8 cellular contexts compared by ENCODE assay signal in the genomic region with DNA sequence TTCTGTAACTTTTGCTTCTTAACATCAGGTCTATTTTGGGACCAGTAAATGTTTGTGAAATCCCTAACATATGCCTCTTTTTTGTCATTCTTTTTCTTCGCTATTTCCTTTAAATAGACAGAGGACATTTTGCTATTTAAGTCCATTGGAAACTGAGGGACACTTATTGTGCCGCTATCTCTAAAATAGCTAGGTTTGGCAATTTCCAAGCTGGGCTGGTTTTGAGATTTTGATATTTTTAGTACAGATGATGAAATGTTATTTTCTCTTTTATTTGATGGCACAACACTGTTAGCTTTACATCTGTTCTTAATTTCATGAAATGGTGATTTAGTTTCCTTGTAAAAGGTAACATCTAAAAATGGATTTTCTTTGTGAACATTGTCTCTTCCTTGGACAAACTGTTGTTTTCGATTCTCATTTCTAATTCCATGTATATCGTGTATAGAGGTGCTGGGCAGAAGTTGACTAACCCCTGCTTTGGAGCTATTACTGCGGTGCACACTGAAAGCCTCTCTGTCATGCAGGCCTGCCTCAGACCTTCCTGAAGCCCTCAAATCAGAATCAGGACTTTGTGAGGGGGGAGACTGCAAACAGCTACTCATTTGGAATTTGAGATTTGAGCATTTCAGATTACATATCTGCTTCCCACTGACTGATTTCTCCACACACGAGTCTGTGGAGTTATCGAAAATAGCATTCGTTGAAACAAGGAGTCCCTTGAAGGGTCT. TPM values are rescaled to one million over a fixed set of nuclear protein-coding genes. Genes with fewer than 3 reads are reported as not detected.
A peak's percentile ranks its signal among the peaks of the same experiment; 100 is the strongest.
DNase-seq lines count a peak whose midpoint lies in the region; ATAC-seq and TF ChIP-seq lines count a peak whose summit lies in the region.

No MANE protein-coding gene starts in this region.

- no peak for TF ChIP-seq POLR2A in Peyer's patch (IDR thresholded peaks at IDR 0.05)

- H3K4me1 ChIP-seq in ES-I3 (ENCODE audit: insufficient read depth, low read length), result peaks cover 18% of the 10 kb centered on the region
- no peaks in the 10 kb centered on the region for H3K4me1 ChIP-seq in HEK293 (ENCODE audit: control insufficient read depth, insufficient read depth, low read length)
- H3K4me1 ChIP-seq in Peyer's patch, result peaks cover 0 to 9% (median 0%) of the 10 kb centered on the region in 4 donors
- no peaks in the 10 kb centered on the region for H3K4me1 ChIP-seq in thymus (ENCODE audit: control insufficient read depth, insufficient read depth, low read length)

- no peaks in the 10 kb centered on the region for H3K9me3 ChIP-seq in ES-I3 (ENCODE audit: control insufficient read depth, insufficient read depth, low read length)
- no peaks in the 10 kb centered on the region for H3K9me3 ChIP-seq in HEK293 (ENCODE audit: control insufficient read depth, insufficient read depth, low read depth, low read length)
- no peaks in the 10 kb centered on the region for H3K9me3 ChIP-seq in Peyer's patch
- no peaks in the 10 kb centered on the region for H3K9me3 ChIP-seq in thymus (ENCODE audit: control insufficient read depth)

- no peak for ATAC-seq in activated T-helper 17 cell treated with anti-CD3 and anti-CD28 coated beads, Interleukin-2, amount 50 U/mL, for 72 hours (replicated peaks)
- ATAC-seq in activated CD8-positive, alpha-beta T cell treated with anti-CD3 and anti-CD28 coated beads for 36 hours, result no peak

- H3K27me3 Mint-ChIP-seq in activated T-helper 17 cell treated with anti-CD3 and anti-CD28 coated beads, Interleukin-2, amount 50 U/mL, for 72 hours, result peaks cover 11% of the 10 kb centered on the region
- H3K27me3 Mint-ChIP-seq in activated CD8-positive, alpha-beta T cell treated with anti-CD3 and anti-CD28 coated beads for 36 hours, result peaks cover 14% of the 10 kb centered on the region

- CTCF ChIA-PET in HEK293 (lab: Yijun Ruan, JAX), result no interaction called here
- CTCF ChIA-PET in HEK293T (lab: Yijun Ruan, JAX), result no interaction called here
- CTCF ChIA-PET in activated CD8-positive, alpha-beta T cell treated with anti-CD3 and anti-CD28 coated beads for 36 hours (lab: Charles Lee), result no interaction called here

- H3K36me3 ChIP-seq in ES-I3 (ENCODE audit: insufficient read depth, low read length) (no peaks in the 10 kb centered on the region), HEK293 (ENCODE audit: control insufficient read depth in 2 of 2, insufficient read depth in 1 of 2, low read length in 2 of 2) (no peaks in the 10 kb centered on the region), Peyer's patch (no peaks in the 10 kb centered on the region), thymus (ENCODE audit: control insufficient read depth, insufficient read depth) (no peaks in the 10 kb centered on the region)

- no peak for TF ChIP-seq CTCF in HEK293 (tag by site-specific recombination; IDR thresholded peaks at IDR 0.05)
- TF ChIP-seq CTCF in Peyer's patch (IDR thresholded peaks at IDR 0.05), result no peak
- TF ChIP-seq CTCF in activated CD8-positive, alpha-beta T cell treated with anti-CD3 and anti-CD28 coated beads for 36 hours (IDR thresholded peaks at IDR 0.05), result no peak

- no peaks in the 10 kb centered on the region for H3K27me3 ChIP-seq in Peyer's patch
- H3K27me3 ChIP-seq in thymus (ENCODE audit: control insufficient read depth, insufficient read depth), result no peaks in the 10 kb centered on the region

- POLR2A ChIA-PET in HEK293 (lab: Yijun Ruan, JAX), result interaction anchor here (1.0 kb wide), 1 partner anchor 23 kb away, joined by 5 read pairs; the partner anchor contains the start of gene VSNL1
- POLR2A ChIA-PET in HEK293T (lab: Yijun Ruan, JAX), result interaction anchor here (1.3 kb wide), 1 partner anchor 23 kb away, joined by 4 read pairs; the partner anchor contains the start of gene VSNL1
- POLR2A ChIA-PET in activated CD8-positive, alpha-beta T cell treated with anti-CD3 and anti-CD28 coated beads for 36 hours (lab: Charles Lee), result no interaction called here

- intact Hi-C loops in activated CD8-positive, alpha-beta T cell treated with anti-CD3 and anti-CD28 coated beads for 36 hours (cut with micrococcal nuclease), result no loop called here

- DNase-seq in Peyer's patch, result no peak
- no peak for DNase-seq in HEK293T (ENCODE audit: extremely low spot score)
- no peak for DNase-seq in activated CD8-positive, alpha-beta T cell treated with anti-CD3 and anti-CD28 coated beads for 36 hours

- H3K9ac ChIP-seq in ES-I3 (ENCODE audit: low read depth, low read length), result peak overlapping the region; percentile 74

- peaks cover 3% of the 10 kb centered on the region for H3K9me3 Mint-ChIP-seq in activated T-helper 17 cell treated with anti-CD3 and anti-CD28 coated beads, Interleukin-2, amount 50 U/mL, for 72 hours
- H3K9me3 Mint-ChIP-seq in activated CD8-positive, alpha-beta T cell treated with anti-CD3 and anti-CD28 coated beads for 36 hours, result no peaks in the 10 kb centered on the region

- H3K27ac ChIP-seq in HEK293 (ENCODE audit: extremely low read depth, low read depth, low read length) (no peak overlapping the region; the same call in 1 of the 2 replicates), Peyer's patch (peak overlapping the region in 1 of 4 donors; percentile 47), thymus (ENCODE audit: low read depth) (no peak overlapping the region)

- H3K4me1 Mint-ChIP-seq in activated T-helper 17 cell treated with anti-CD3 and anti-CD28 coated beads, Interleukin-2, amount 50 U/mL, for 72 hours, result no peaks in the 10 kb centered on the region
- H3K4me1 Mint-ChIP-seq in activated CD8-positive, alpha-beta T cell treated with anti-CD3 and anti-CD28 coated beads for 36 hours (ENCODE audit: low read depth), result no peaks in the 10 kb centered on the region

- no peak overlapping the region for H3K27ac Mint-ChIP-seq in activated T-helper 17 cell treated with anti-CD3 and anti-CD28 coated beads, Interleukin-2, amount 50 U/mL, for 72 hours
- H3K27ac Mint-ChIP-seq in activated CD8-positive, alpha-beta T cell treated with anti-CD3 and anti-CD28 coated beads for 36 hours, result no peak overlapping the region

- peak overlapping the region; percentile 48 for H3K4me3 ChIP-seq in HEK293 (ENCODE audit: low read depth, low read length)
- H3K4me3 ChIP-seq in Peyer's patch, result peak overlapping the region; percentile 28 to 46 (median 36)
- peak overlapping the region; percentile 53 for H3K4me3 ChIP-seq in iPS-11a (ENCODE audit: low read depth, low read length)
- peak overlapping the region; percentile 16 for H3K4me3 ChIP-seq in thymus (ENCODE audit: low read length)

- 45% methylated on average over 8 of the region's 8 CpGs for WGBS in thymus

- no peak overlapping the region for H3K4me3 Mint-ChIP-seq in activated T-helper 17 cell treated with anti-CD3 and anti-CD28 coated beads, Interleukin-2, amount 50 U/mL, for 72 hours
- no peak overlapping the region for H3K4me3 Mint-ChIP-seq in activated CD8-positive, alpha-beta T cell treated with anti-CD3 and anti-CD28 coated beads for 36 hours

- H3K36me3 Mint-ChIP-seq in activated T-helper 17 cell treated with anti-CD3 and anti-CD28 coated beads, Interleukin-2, amount 50 U/mL, for 72 hours (ENCODE audit: low read depth), result no peaks in the 10 kb centered on the region
- no peaks in the 10 kb centered on the region for H3K36me3 Mint-ChIP-seq in activated CD8-positive, alpha-beta T cell treated with anti-CD3 and anti-CD28 coated beads for 36 hours (ENCODE audit: low read depth)

TF ChIP-seq in HEK293, 187 proteins besides CTCF, POLR2A, EP300 and RAD21:
- TF ChIP-seq ZNF274 (IDR thresholded peaks at IDR 0.05; ENCODE audit: low read length) (no peak), ZNF274 (tag by site-specific recombination; IDR thresholded peaks at IDR 0.05; ENCODE audit: borderline replicate concordance) (no peak), HOXC10 (CRISPR knock-in tag; IDR thresholded peaks at IDR 0.05) (no peak), FEZF1 (tag by site-specific recombination; IDR thresholded peaks at IDR 0.05) (no peak), ZNF184 (tag by site-specific recombination; IDR thresholded peaks at IDR 0.05) (no peak), ZNF426 (tag by site-specific recombination; IDR thresholded peaks at IDR 0.05) (no peak), TRIM28 (IDR thresholded peaks at IDR 0.05; ENCODE audit: borderline replicate concordance, low read length) (no peak), KLF16 (tag by site-specific recombination; IDR thresholded peaks at IDR 0.05) (no peak), ZNF510 (tag by site-specific recombination; IDR thresholded peaks at IDR 0.05; ENCODE audit: insufficient replicate concordance) (no peak), SP2 (tag by site-specific recombination; IDR thresholded peaks at IDR 0.05) (no peak)

TF ChIP-seq in HEK293T, 16 proteins besides CTCF, POLR2A, EP300 and RAD21:
- TF ChIP-seq FOXK2 (IDR thresholded peaks at IDR 0.05), result no peak
- TF ChIP-seq FOXM1 (IDR thresholded peaks at IDR 0.05; ENCODE audit: borderline replicate concordance), result no peak
- TF ChIP-seq NFRKB (IDR thresholded peaks at IDR 0.05), result no peak
- TF ChIP-seq CTBP1 (IDR thresholded peaks at IDR 0.05; ENCODE audit: borderline replicate concordance), result no peak
- TF ChIP-seq ZNF384 (IDR thresholded peaks at IDR 0.05), result no peak
- TF ChIP-seq ARNT (IDR thresholded peaks at IDR 0.05), result no peak
- no peak for TF ChIP-seq FOXA1 (IDR thresholded peaks at IDR 0.05)
- no peak for TF ChIP-seq ELF4 (IDR thresholded peaks at IDR 0.05)
TF ChIP-seq in HEK293T: peak in this region for 0.

RNA-seq across cellular contexts. Expression of gene RAD51AP2, which starts 0.6 kb away (rescaled TPM):
- total RNA-seq in Peyer's patch, result not detected
- 0.18 TPM for polyA plus RNA-seq in thymus
- total RNA-seq in activated T-helper 17 cell treated with anti-CD3 and anti-CD28 coated beads, Interleukin-2, amount 50 U/mL, for 72 hours, result not detected
- total RNA-seq in activated CD8-positive, alpha-beta T cell treated with anti-CD3 and anti-CD28 coated beads for 36 hours, result not detected

RNA-seq across cellular contexts. Expression of gene VSNL1, which starts 22.9 kb away (rescaled TPM):
- not detected for total RNA-seq in Peyer's patch
- 1.4 TPM for polyA plus RNA-seq in thymus
- total RNA-seq in activated T-helper 17 cell treated with anti-CD3 and anti-CD28 coated beads, Interleukin-2, amount 50 U/mL, for 72 hours, result not detected
- total RNA-seq in activated CD8-positive, alpha-beta T cell treated with anti-CD3 and anti-CD28 coated beads for 36 hours, result not detected
